12 cellular contexts compared by ENCODE assay signal in genomic region chr21:18522181-18522771, GRCh38.
DNase-seq lines count a peak whose midpoint lies in the region; ATAC-seq and TF ChIP-seq lines count a peak whose summit lies in the region.
"Had no signal": no experiment of that assay in that cellular context is flagged by ENCODE, and none has a peak within 500 bp of the region (broad histone marks: within the 10 kb centered on the region; RNA-seq: fewer than 3 reads in every experiment).

No MANE protein-coding gene starts in this region.

- no peaks in the 10 kb centered on the region for H3K9me3 Mint-ChIP-seq in activated CD4-positive, alpha-beta T cell treated with anti-CD3 and anti-CD28 coated beads, Interleukin-2, amount 10 ng/mL, durations not matched to agents 7 days and 5 days

- no peaks in the 10 kb centered on the region for H3K27me3 Mint-ChIP-seq in activated CD4-positive, alpha-beta T cell treated with anti-CD3 and anti-CD28 coated beads, Interleukin-2, amount 10 ng/mL, durations not matched to agents 7 days and 5 days

- H3K79me2 ChIP-seq in SK-N-SH (ENCODE audit: insufficient read depth): no peaks in the 10 kb centered on the region
- no peaks in the 10 kb centered on the region for H3K79me2 ChIP-seq in PC-3 (ENCODE audit: low read length)

- H3K4me3 ChIP-seq in SK-N-SH (ENCODE audit: low read depth in 2 of 2, low read length in 1 of 2): no peak overlapping the region
- no peak overlapping the region for H3K4me3 ChIP-seq in PC-3 (ENCODE audit: low read length)
- H3K4me3 ChIP-seq in transverse colon: no peak overlapping the region
- H3K4me3 ChIP-seq: cardiac muscle cell had no signal

- intact Hi-C loops in PC-3 (cut with micrococcal nuclease): loop anchor here (10.0 kb wide), 1 partner anchor 253 kb away; no protein-coding TSS in a partner anchor
- intact Hi-C loops in transverse colon (cut with DNase I; ENCODE audit: low total_unique reads): no loop called here

- H3K27ac ChIP-seq in SK-N-SH (ENCODE audit: low read depth in 2 of 2, low read length in 1 of 2) (no peak overlapping the region), PC-3 (ENCODE audit: low read length) (no peak overlapping the region), transverse colon (no peak overlapping the region)
- H3K27ac ChIP-seq: cardiac muscle cell, epithelial cell of prostate had no signal

- H3K36me3 ChIP-seq in SK-N-SH (replicated peaks in 1 of 2; ENCODE audit: control insufficient read depth in 1 of 2, insufficient read depth in 2 of 2, low read length in 1 of 2): no peaks in the 10 kb centered on the region
- H3K36me3 ChIP-seq in PC-3 (ENCODE audit: low read depth, low read length): no peaks in the 10 kb centered on the region
- H3K36me3 ChIP-seq in transverse colon: no peaks in the 10 kb centered on the region
- H3K36me3 ChIP-seq: cardiac muscle cell had no signal

- no peaks in the 10 kb centered on the region for H3K36me3 Mint-ChIP-seq in activated CD4-positive, alpha-beta T cell treated with anti-CD3 and anti-CD28 coated beads, Interleukin-2, amount 10 ng/mL, durations not matched to agents 7 days and 5 days (ENCODE audit: low read depth)

- H3K27ac Mint-ChIP-seq in activated CD4-positive, alpha-beta T cell treated with anti-CD3 and anti-CD28 coated beads, Interleukin-2, amount 10 ng/mL, durations not matched to agents 7 days and 5 days: no peak overlapping the region

- no peaks in the 10 kb centered on the region for H3K27me3 ChIP-seq in SK-N-SH (ENCODE audit: insufficient read depth)
- no peaks in the 10 kb centered on the region for H3K27me3 ChIP-seq in PC-3 (ENCODE audit: low read length)
- H3K27me3 ChIP-seq in transverse colon: no peaks in the 10 kb centered on the region
- H3K27me3 ChIP-seq: cardiac muscle cell had no signal

- 8% methylated on average over 5 of the region's 5 CpGs for WGBS in SK-N-SH (ENCODE audit: low lambda C conversion rate)
- WGBS in transverse colon (ENCODE audit: low coverage in 1 of 2), 2 donors: 70 to 79% methylated on average over 5 of the region's 5 CpGs

- H3K4me1 Mint-ChIP-seq in activated CD4-positive, alpha-beta T cell treated with anti-CD3 and anti-CD28 coated beads, Interleukin-2, amount 10 ng/mL, durations not matched to agents 7 days and 5 days: no peaks in the 10 kb centered on the region

- H4K20me1 ChIP-seq in SK-N-SH (ENCODE audit: insufficient read depth) (no peaks in the 10 kb centered on the region), PC-3 (ENCODE audit: low read length) (no peaks in the 10 kb centered on the region)

- CTCF ChIA-PET in SK-N-SH (lab: Yijun Ruan, JAX): no interaction called here
- CTCF ChIA-PET in PC-3 (lab: Charles Lee): no interaction called here
- CTCF ChIA-PET in activated CD4-positive, alpha-beta T cell treated with anti-CD3 and anti-CD28 coated beads, Interleukin-2, amount 10 ng/mL, durations not matched to agents 7 days and 5 days (lab: Charles Lee): no interaction called here

- TF ChIP-seq CTCF in SK-N-SH (IDR thresholded peaks at IDR 0.05) (peak; percentile 42), PC-3 (conservative IDR thresholded peaks at IDR 0.05; ENCODE audit: low read depth, low read length) (peak; percentile 42; the same call in 1 of the 2 replicates), transverse colon (IDR thresholded peaks at IDR 0.05) (peak in 4 of 5 experiments; percentile 10 to 25 (median 23))

- H3K4me2 ChIP-seq in SK-N-SH (no peak overlapping the region), PC-3 (ENCODE audit: low read length) (no peak overlapping the region)

- H3K4me1 ChIP-seq in SK-N-SH (ENCODE audit: control insufficient read depth in 1 of 2, insufficient read depth in 2 of 2, low read depth in 1 of 2, low read length in 1 of 2): no peaks in the 10 kb centered on the region
- H3K4me1 ChIP-seq in PC-3 (ENCODE audit: insufficient read depth, low read length): no peaks in the 10 kb centered on the region
- H3K4me1 ChIP-seq in transverse colon: no peaks in the 10 kb centered on the region

- TF ChIP-seq POLR2A in transverse colon (IDR thresholded peaks at IDR 0.05): no peak

- POLR2A ChIA-PET in SK-N-SH (lab: Yijun Ruan, JAX): no interaction called here
- POLR2A ChIA-PET in PC-3 (lab: Charles Lee; ENCODE audit: unreplicated experiment): interaction anchor here (0.6 kb wide), 1 partner anchor 14 kb away, joined by 3 read pairs; no protein-coding TSS in a partner anchor
- POLR2A ChIA-PET in activated CD4-positive, alpha-beta T cell treated with anti-CD3 and anti-CD28 coated beads, Interleukin-2, amount 10 ng/mL, durations not matched to agents 7 days and 5 days (lab: Charles Lee): no interaction called here

- H3K9ac ChIP-seq in SK-N-SH (no peak overlapping the region), PC-3 (ENCODE audit: low read length) (no peak overlapping the region)

- no peak for ATAC-seq in SK-N-SH treated with all-trans-retinoic acid at 6 μM for 48 hours
- no peak for ATAC-seq in PC-3

- BruUV-seq in PC-3 (replicated peaks; lab: Mats Ljungman, UMichigan): no TSS peak

- DNase-seq in SK-N-SH (no peak), PC-3 (peak; percentile 9), fibroblast of the conjunctiva (ENCODE audit: low read depth) (peak; percentile 12), transverse colon (no peak), NCI-H1694 (lab: John Stamatoyannopoulos, UW) (no peak)
- DNase-seq in stimulated activated CD4-positive, alpha-beta T cell treated with anti-CD3 and anti-CD28 coated beads, Interleukin-2, amount 100 ng/mL, for 48 hours: no peak
- DNase-seq in activated CD4-positive, alpha-beta T cell treated with anti-CD3 and anti-CD28 coated beads, Interleukin-2, amount 10 ng/mL, durations not matched to agents 7 days and 5 days: no peak
- DNase-seq: activated CD4-positive, alpha-beta T cell treated with anti-CD3 and anti-CD28 coated beads for 48 hours; NCI-H524 treated with DMSO at 0.1 percent for 48 hours had no signal

- peak; percentile 26; the same call in 1 of the 2 replicates for TF ChIP-seq RAD21 in SK-N-SH (IDR thresholded peaks at IDR 0.05; ENCODE audit: low read length)

- no peak overlapping the region for H2AFZ ChIP-seq in SK-N-SH (ENCODE audit: low read depth)
- H2AFZ ChIP-seq in PC-3 (ENCODE audit: low read length): no peak overlapping the region

- H3F3A ChIP-seq in SK-N-SH (replicated peaks; ENCODE audit: insufficient read depth) (no peaks in the 10 kb centered on the region), PC-3 (ENCODE audit: low read length, unreplicated experiment) (no peaks in the 10 kb centered on the region)

- TF ChIP-seq EP300 in SK-N-SH (IDR thresholded peaks at IDR 0.05; ENCODE audit: borderline replicate concordance in 1 of 2, low read depth in 1 of 2, low read length in 1 of 2): no peak
- no peak for TF ChIP-seq EP300 in transverse colon (IDR thresholded peaks at IDR 0.05; ENCODE audit: low read depth)

- no peak overlapping the region for H3K4me3 Mint-ChIP-seq in activated CD4-positive, alpha-beta T cell treated with anti-CD3 and anti-CD28 coated beads, Interleukin-2, amount 10 ng/mL, durations not matched to agents 7 days and 5 days

- no peaks in the 10 kb centered on the region for H3K9me2 ChIP-seq in SK-N-SH
- no peaks in the 10 kb centered on the region for H3K9me2 ChIP-seq in PC-3 (replicated peaks; ENCODE audit: low read length)

- in situ Hi-C loops in transverse colon (cut with MboI; ENCODE audit: low pct_ligation_motif_present in 1 of 4, low pct_unique_long_range_greater_than_20kb in 1 of 4, low sequenced_read_pairs in 3 of 4): no loop called here

- H3K9me3 ChIP-seq in SK-N-SH (no peaks in the 10 kb centered on the region), PC-3 (ENCODE audit: low read length) (no peaks in the 10 kb centered on the region), transverse colon (no peaks in the 10 kb centered on the region)

TF ChIP-seq in SK-N-SH, 30 proteins besides CTCF, POLR2A, EP300 and RAD21:
- TF ChIP-seq POLR2AphosphoS5 (IDR thresholded peaks at IDR 0.05; ENCODE audit: low read depth, low read length): no peak
- no peak for TF ChIP-seq YY1 (IDR thresholded peaks at IDR 0.05; ENCODE audit: low read depth)
- TF ChIP-seq GABPA (IDR thresholded peaks at IDR 0.05; ENCODE audit: low read depth): no peak
- no peak for TF ChIP-seq TAF1 (IDR thresholded peaks at IDR 0.05; ENCODE audit: borderline replicate concordance, low read depth, low read length)
- no peak for TF ChIP-seq RFX5 (IDR thresholded peaks at IDR 0.05; ENCODE audit: low read length)
- no peak for TF ChIP-seq MAX (IDR thresholded peaks at IDR 0.05; ENCODE audit: low read depth)
- no peak for TF ChIP-seq NFIC (IDR thresholded peaks at IDR 0.05; ENCODE audit: borderline replicate concordance)

TF ChIP-seq in SK-N-SH treated with all-trans-retinoic acid at 6 μM for 48 hours, 23 proteins besides CTCF, POLR2A, EP300 and RAD21 (continues in another document):
- TF ChIP-seq ZNF70 (CRISPR knock-in tag; IDR thresholded peaks at IDR 0.05) (no peak), ZFP30 (CRISPR knock-in tag; IDR thresholded peaks at IDR 0.05) (no peak), ZFP3 (CRISPR knock-in tag; IDR thresholded peaks at IDR 0.05) (no peak), BACH2 (CRISPR knock-in tag; IDR thresholded peaks at IDR 0.05; ENCODE audit: borderline replicate concordance) (no peak), CSDC2 (CRISPR knock-in tag; IDR thresholded peaks at IDR 0.05) (no peak), ZNF565 (CRISPR knock-in tag; conservative IDR thresholded peaks at IDR 0.05; ENCODE audit: low read depth) (no peak), CREB5 (CRISPR knock-in tag; IDR thresholded peaks at IDR 0.05; ENCODE audit: low read depth) (no peak)

Comparison
In these comparisons a context has a peak if more than half of its experiments do, and no peak if none do; other contexts are left out.
1. DNase-seq: peak in PC-3 (single experiment) and fibroblast of the conjunctiva (single experiment); none in SK-N-SH (single experiment), transverse colon (single experiment), stimulated activated CD4-positive, alpha-beta T cell treated with anti-CD3 and anti-CD28 coated beads, Interleukin-2, amount 100 ng/mL, for 48 hours (0 of 2), activated CD4-positive, alpha-beta T cell treated with anti-CD3 and anti-CD28 coated beads, Interleukin-2, amount 10 ng/mL, durations not matched to agents 7 days and 5 days (single experiment) and NCI-H1694 (single experiment).
2. Peak in every context shown above with its lines, with median percentiles within 50 percentile points of each other: CTCF ChIP-seq.